ENCODE assay signal across 16 cellular contexts in genomic region chr14:35302211-35302528, GRCh38. TPM values are rescaled to one million over a fixed set of nuclear protein-coding genes. Genes with fewer than 3 reads are reported as not detected.
DNase-seq lines count a peak whose midpoint lies in the region; ATAC-seq lines count a peak whose summit lies in the region.
"Had no signal": no experiment of that assay in that cellular context is flagged by ENCODE, and none has a peak within 500 bp of the region (broad histone marks: within the 10 kb centered on the region; RNA-seq: fewer than 3 reads in every experiment).

No MANE protein-coding gene starts in this region.

- H3K4me3 Mint-ChIP-seq in stimulated activated naive CD8-positive, alpha-beta T cell treated with anti-CD3 and anti-CD28 coated beads, Interleukin-15, Interleukin-2, amounts not matched to agents 100 ng/mL and 50 ng/mL, for 24 hours: peak overlapping the region; percentile 66
- H3K4me3 Mint-ChIP-seq in T-helper 17 cell (peak overlapping the region; percentile 78), immature natural killer cell (peak overlapping the region in 2 of 5 donors; percentile 16 to 39)
- H3K4me3 Mint-ChIP-seq: nephron had no signal

- no peaks in the 10 kb centered on the region for H3K9me3 ChIP-seq in T-helper 17 cell (ENCODE audit: control insufficient read depth, low read length, poor library complexity, severe bottlenecking)
- H3K9me3 ChIP-seq: SJCRH30, testis had no signal

- H3K36me3 Mint-ChIP-seq in stimulated activated naive CD8-positive, alpha-beta T cell treated with anti-CD3 and anti-CD28 coated beads, Interleukin-15, Interleukin-2, amounts not matched to agents 100 ng/mL and 50 ng/mL, for 24 hours (ENCODE audit: low read depth): peaks cover 51% of the 10 kb centered on the region
- peaks cover 4% of the 10 kb centered on the region for H3K36me3 Mint-ChIP-seq in T-helper 17 cell (ENCODE audit: low read depth)
- peaks cover 4% of the 10 kb centered on the region in 3 donors for H3K36me3 Mint-ChIP-seq in immature natural killer cell

- H3K27me3 Mint-ChIP-seq in stimulated activated naive CD8-positive, alpha-beta T cell treated with anti-CD3 and anti-CD28 coated beads, Interleukin-15, Interleukin-2, amounts not matched to agents 100 ng/mL and 50 ng/mL, for 24 hours: no peaks in the 10 kb centered on the region
- H3K27me3 Mint-ChIP-seq in T-helper 17 cell (no peaks in the 10 kb centered on the region), immature natural killer cell (ENCODE audit: low read depth in 3 of 3) (peaks cover 0 to 1% (median 0%) of the 10 kb centered on the region in 3 donors)

- H3K4me1 Mint-ChIP-seq in stimulated activated naive CD8-positive, alpha-beta T cell treated with anti-CD3 and anti-CD28 coated beads, Interleukin-15, Interleukin-2, amounts not matched to agents 100 ng/mL and 50 ng/mL, for 24 hours (ENCODE audit: low read depth): peaks cover 77% of the 10 kb centered on the region
- peaks cover 44% of the 10 kb centered on the region for H3K4me1 Mint-ChIP-seq in T-helper 17 cell
- peaks cover 57 to 64% of the 10 kb centered on the region in 2 donors for H3K4me1 Mint-ChIP-seq in immature natural killer cell

- no peak for DNase-seq in stimulated activated naive CD8-positive, alpha-beta T cell treated with anti-CD3 and anti-CD28 coated beads, Interleukin-15, Interleukin-2, amounts not matched to agents 100 U/mL and 50 U/mL, for 24 hours
- DNase-seq in T-helper 17 cell (no peak), immature natural killer cell (no peak), NCI-H446 treated with DMSO at 0.1 percent for 48 hours (lab: John Stamatoyannopoulos, UW) (no peak), iPS-NIHi7 (ENCODE audit: extremely low spot score) (no peak)
- DNase-seq: activated CD4-positive, CD25-positive, alpha-beta regulatory T cell; islet precursor cell; Kasumi-1; NCI-H82; SJCRH30; stimulated activated CD4-positive, alpha-beta T cell treated with anti-CD3 and anti-CD28 coated beads, Interleukin-4, amount 100 ng/mL, for 24 hours; T-helper 9 cell; testis had no signal

- H3K9me3 Mint-ChIP-seq in stimulated activated naive CD8-positive, alpha-beta T cell treated with anti-CD3 and anti-CD28 coated beads, Interleukin-15, Interleukin-2, amounts not matched to agents 100 ng/mL and 50 ng/mL, for 24 hours: no peaks in the 10 kb centered on the region
- no peaks in the 10 kb centered on the region for H3K9me3 Mint-ChIP-seq in immature natural killer cell

- H3K27ac Mint-ChIP-seq in stimulated activated naive CD8-positive, alpha-beta T cell treated with anti-CD3 and anti-CD28 coated beads, Interleukin-15, Interleukin-2, amounts not matched to agents 100 ng/mL and 50 ng/mL, for 24 hours: peak overlapping the region; percentile 91
- H3K27ac Mint-ChIP-seq in T-helper 17 cell (peak overlapping the region; percentile 95), immature natural killer cell (peak overlapping the region in 5 of 6 donors; percentile 36 to 86 (median 74))
- H3K27ac Mint-ChIP-seq: nephron had no signal

- no peak for ATAC-seq in stimulated activated naive CD8-positive, alpha-beta T cell treated with anti-CD3 and anti-CD28 coated beads, Interleukin-15, Interleukin-2, amounts not matched to agents 100 U/mL and 50 U/mL, for 24 hours
- ATAC-seq in T-helper 17 cell (no peak), GM21737 (IDR thresholded peaks at IDR 0.05; ENCODE audit: unreplicated experiment) (no peak)

RNA-seq across cellular contexts. Expression of gene PSMA6, which starts 10.0 kb away (rescaled TPM):
- 100 to 1,000 TPM; 115 to 117 TPM for total RNA-seq in T-helper 17 cell
- 100 to 1,000 TPM; 402 to 658 (median 537) TPM for polyA plus RNA-seq in immature natural killer cell
